Comparison of ENCODE assay signal across 8 cellular contexts in the genomic region with DNA sequence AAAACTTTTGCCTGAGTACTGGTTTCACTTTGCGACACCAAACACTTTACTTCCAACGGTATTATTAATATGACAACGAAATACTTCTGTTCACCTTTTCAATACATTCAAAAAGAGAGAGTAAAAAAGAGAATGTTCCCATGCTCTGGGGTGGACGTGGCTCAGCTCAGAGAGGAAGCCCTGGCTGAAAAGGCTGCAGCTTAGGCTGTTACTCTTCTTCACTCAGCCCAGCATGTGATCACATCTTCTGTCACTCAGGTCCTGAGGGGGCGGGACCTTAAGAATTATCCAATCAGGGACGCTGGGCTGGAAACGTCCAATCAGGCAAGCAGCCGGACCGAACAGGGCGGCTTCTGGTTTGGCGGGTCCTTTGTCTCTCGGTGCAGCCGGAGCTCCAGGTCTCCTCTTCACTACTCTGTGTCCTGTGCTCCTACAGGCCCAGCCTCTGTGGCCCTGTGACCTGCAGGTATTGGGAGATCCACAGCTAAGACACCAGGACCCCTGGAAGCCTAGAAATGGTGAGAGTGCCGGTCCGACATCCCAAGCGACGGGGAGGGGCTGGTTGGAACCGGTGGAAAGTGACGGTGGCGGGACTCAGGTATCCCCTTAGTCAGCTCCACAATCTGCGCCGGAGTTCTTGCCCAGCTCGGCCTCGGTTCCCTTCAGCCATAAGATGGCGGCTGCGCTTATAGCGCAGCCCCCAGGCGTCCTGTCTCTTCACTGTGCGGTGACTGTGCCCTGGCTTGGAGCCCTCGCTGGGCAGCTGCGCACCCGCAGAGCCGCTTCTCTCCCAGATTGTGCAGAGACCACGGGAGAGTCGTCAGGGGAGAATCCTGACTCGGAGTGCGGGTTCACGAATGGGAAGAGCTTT. TPM values are rescaled to one million over a fixed set of nuclear protein-coding genes. Genes with fewer than 3 reads are reported as not detected.
DNase-seq lines count a peak whose midpoint lies in the region; ATAC-seq and TF ChIP-seq lines count a peak whose summit lies in the region.

TSS of gene ZNF93 (plus strand) at position 373 of the 871 bp plus-strand sequence. CDS start at position 516, 143 bp downstream.

- peaks cover 28% of the 10 kb centered on the region for H3K9me3 Mint-ChIP-seq in activated naive CD8-positive, alpha-beta T cell (ENCODE audit: low read depth)

- DNase-seq in DMS53 (lab: John Stamatoyannopoulos, UW) (peak; percentile 98), LNCaP clone FGC (ENCODE audit: low read depth) (peak; percentile 89), SK-N-DZ (ENCODE audit: low spot score) (peak; percentile 98), glomerular endothelial cell (ENCODE audit: extremely low read depth, low read depth, low spot score) (peak; percentile 96), nucleus accumbens (lab: John Stamatoyannopoulos, UW) (peak; percentile 37 to 97 (median 87)), superior temporal gyrus (ENCODE audit: extremely low spot score) (peak; percentile 98)

- TF ChIP-seq CTCF in LNCaP clone FGC (IDR thresholded peaks at IDR 0.05; ENCODE audit: control insufficient read depth, extremely low read depth, insufficient read depth), result no peak

- peak within 1 kb of the TSS; percentile 92 for H3K27ac Mint-ChIP-seq in activated naive CD8-positive, alpha-beta T cell

- H3K4me3 Mint-ChIP-seq in activated naive CD8-positive, alpha-beta T cell, result peak within 1 kb of the TSS; percentile 93

- peak within 1 kb of the TSS; percentile 60 for H3K4me3 ChIP-seq in LNCaP clone FGC (ENCODE audit: low read depth, low read length)

- ATAC-seq in GM21723 (IDR thresholded peaks at IDR 0.05; ENCODE audit: unreplicated experiment), result peak; percentile 88

- H3K27me3 Mint-ChIP-seq in activated naive CD8-positive, alpha-beta T cell, result no peaks in the 10 kb centered on the region

- peaks cover 16% of the 10 kb centered on the region for H3K36me3 Mint-ChIP-seq in activated naive CD8-positive, alpha-beta T cell

- H3K4me1 Mint-ChIP-seq in activated naive CD8-positive, alpha-beta T cell (ENCODE audit: low read depth), result peaks cover 31% of the 10 kb centered on the region

RNA-seq across cellular contexts. Expression of gene ZNF93, which starts in this region (rescaled TPM):
- polyA plus RNA-seq in SK-N-DZ (2014; cell fraction: cytosol; rRNA removed), result 12.3 and 17.6 TPM in 2 replicates
- 9.8 and 10.4 TPM in 2 replicates for polyA plus RNA-seq in SK-N-DZ (2014; cell fraction: nucleus; rRNA removed)
- 9.2 and 17.7 TPM in 2 replicates for total RNA-seq in glomerular endothelial cell

Comparison
In these comparisons a context has a peak if more than half of its experiments do, and no peak if none do; other contexts are left out.
1. Peak in every context shown above with its lines: DNase-seq, ATAC-seq and H3K4me3 ChIP-seq.